1 cellular context compared by ENCODE assay signal in genomic region chr3:435161-435560, GRCh38.
TF ChIP-seq lines count a peak whose summit lies in the region.

No MANE protein-coding gene starts in this region.

TF ChIP-seq in GM23338, 12 proteins besides CTCF, POLR2A, EP300 and RAD21 (continued from another document):
- TF ChIP-seq REST (IDR thresholded peaks at IDR 0.05; ENCODE audit: unreplicated experiment) (no peak), JUNB (IDR thresholded peaks at IDR 0.05; ENCODE audit: unreplicated experiment) (no peak), ETS1 (IDR thresholded peaks at IDR 0.05) (no peak)
